9 cellular contexts compared by ENCODE assay signal in genomic region chr1:85578321-85579295, GRCh38. TPM values are rescaled to one million over a fixed set of nuclear protein-coding genes. Genes with fewer than 3 reads are reported as not detected.
DNase-seq lines count a peak whose midpoint lies in the region; ATAC-seq and TF ChIP-seq lines count a peak whose summit lies in the region.
"Had no signal": no experiment of that assay in that cellular context is flagged by ENCODE, and none has a peak within 500 bp of the region (broad histone marks: within the 10 kb centered on the region; RNA-seq: fewer than 3 reads in every experiment).

No MANE protein-coding gene starts in this region.

- H3K27ac ChIP-seq in right cardiac atrium (ENCODE audit: low read length): peak overlapping the region; percentile 61

- DNase-seq in GM13976 (ENCODE audit: low spot score) (peak; percentile 17), WTC11 (ENCODE audit: low spot score) (no peak), right cardiac atrium (no peak), SKM-1 treated with dmso at 0.1 percent for 144 hours (lab: John Stamatoyannopoulos, UW; ENCODE audit: unreplicated experiment) (no peak)
- no peak for DNase-seq in stimulated activated CD4-positive, alpha-beta T cell treated with anti-CD3 and anti-CD28 coated beads, Interleukin-4, amount 100 ng/mL, for 24 hours
- DNase-seq: NCI-H774 had no signal

- TF ChIP-seq CTCF in GM13976 (IDR thresholded peaks at IDR 0.05; ENCODE audit: borderline replicate concordance, control extremely low read depth, extremely low read depth, insufficient read depth, missing control alignments) (no peak), WTC11 (IDR thresholded peaks at IDR 0.05) (no peak)

- in situ Hi-C loops in GM13976 (cut with MboI; ENCODE audit: low sequenced_read_pairs, unreplicated experiment): no loop called here

- no peaks in the 10 kb centered on the region for H3K9me3 Mint-ChIP-seq in WTC11

- H3K27me3 ChIP-seq in right cardiac atrium (ENCODE audit: control insufficient read depth, insufficient read depth): no peaks in the 10 kb centered on the region
- no peaks in the 10 kb centered on the region for H3K27me3 ChIP-seq in skeletal muscle satellite cell (ENCODE audit: control insufficient read depth, insufficient read depth, low read length)

- H3K4me1 ChIP-seq in right cardiac atrium (ENCODE audit: control insufficient read depth, insufficient read depth, low read length) (peaks cover 6% of the 10 kb centered on the region), skeletal muscle satellite cell (ENCODE audit: control insufficient read depth, insufficient read depth, low read length) (peaks cover 29% of the 10 kb centered on the region)

- H3K36me3 ChIP-seq in skeletal muscle satellite cell (ENCODE audit: insufficient read depth, low read length): peaks cover 52% of the 10 kb centered on the region

- H3K4me2 ChIP-seq in skeletal muscle satellite cell (ENCODE audit: low read length): peak overlapping the region; percentile 89

- peaks cover 51% of the 10 kb centered on the region for H3K4me1 Mint-ChIP-seq in WTC11

- peak overlapping the region; percentile 96 for H3K4me3 Mint-ChIP-seq in WTC11

- H3K27me3 Mint-ChIP-seq in WTC11 (ENCODE audit: low read depth): peaks cover 43% of the 10 kb centered on the region

- peaks cover 22% of the 10 kb centered on the region for H3K36me3 Mint-ChIP-seq in WTC11

- CTCF ChIA-PET in WTC11 (lab: Charles Lee): interaction anchor here (0.6 to 1.0 kb wide), 4 partner anchors 19 to 76 kb away, joined by 3 read pairs; no protein-coding TSS in a partner anchor

- intact Hi-C loops in right cardiac atrium (cut with DNase I): no loop called here

- ATAC-seq in WTC11: no peak
- ATAC-seq in right cardiac atrium: no peak
- ATAC-seq in GM19395 (IDR thresholded peaks at IDR 0.05; ENCODE audit: unreplicated experiment): no peak
- ATAC-seq in HG03025 (IDR thresholded peaks at IDR 0.05; ENCODE audit: low FRiP score, unreplicated experiment): no peak

- H3K4me3 ChIP-seq in right cardiac atrium (ENCODE audit: low read length): peak overlapping the region; percentile 64
- H3K4me3 ChIP-seq in skeletal muscle satellite cell (ENCODE audit: low read length): peak overlapping the region; percentile 83

- H3K9ac ChIP-seq in skeletal muscle satellite cell (ENCODE audit: low read depth, low read length): peak overlapping the region; percentile 99

- POLR2A ChIA-PET in WTC11 (lab: Charles Lee): interaction anchor here (1.3 to 8.2 kb wide), 2 partner anchors 25 to 29 kb away, joined by 3 to 67 read pairs; no protein-coding TSS in a partner anchor

- WGBS in right cardiac atrium: 41% methylated on average over 12 of the region's 12 CpGs

- H3K9me3 ChIP-seq in right cardiac atrium (ENCODE audit: control insufficient read depth, low read length) (no peaks in the 10 kb centered on the region), skeletal muscle satellite cell (replicated peaks; ENCODE audit: low read length) (no peaks in the 10 kb centered on the region)

- no peak overlapping the region for H3K27ac Mint-ChIP-seq in WTC11

TF ChIP-seq in WTC11, 78 proteins besides CTCF, POLR2A, EP300 and RAD21 (continues in another document):
- TF ChIP-seq NR3C1 (CRISPR knock-in tag; conservative IDR thresholded peaks at IDR 0.05; ENCODE audit: low read depth) (no peak), PRDM15 (CRISPR knock-in tag; IDR thresholded peaks at IDR 0.05) (no peak), IRF2 (CRISPR knock-in tag; IDR thresholded peaks at IDR 0.05; ENCODE audit: borderline replicate concordance, low read depth) (no peak), JUN (CRISPR knock-in tag; IDR thresholded peaks at IDR 0.05) (no peak), ZNF263 (CRISPR knock-in tag; IDR thresholded peaks at IDR 0.05; ENCODE audit: low read depth) (no peak), TEAD1 (CRISPR knock-in tag; IDR thresholded peaks at IDR 0.05) (no peak), KAT7 (CRISPR knock-in tag; IDR thresholded peaks at IDR 0.05; ENCODE audit: borderline replicate concordance) (no peak), OVOL2 (CRISPR knock-in tag; IDR thresholded peaks at IDR 0.05; ENCODE audit: borderline replicate concordance) (no peak), PREB (CRISPR knock-in tag; IDR thresholded peaks at IDR 0.05; ENCODE audit: borderline replicate concordance) (no peak), MXD4 (CRISPR knock-in tag; IDR thresholded peaks at IDR 0.05; ENCODE audit: borderline replicate concordance) (no peak), NFATC4 (CRISPR knock-in tag; IDR thresholded peaks at IDR 0.05) (no peak), AFF4 (CRISPR knock-in tag; IDR thresholded peaks at IDR 0.05; ENCODE audit: borderline replicate concordance) (no peak), CDX4 (CRISPR knock-in tag; IDR thresholded peaks at IDR 0.05; ENCODE audit: borderline replicate concordance) (no peak), HMGA2 (CRISPR knock-in tag; IDR thresholded peaks at IDR 0.05) (no peak), ZNF396 (CRISPR knock-in tag; IDR thresholded peaks at IDR 0.05; ENCODE audit: borderline replicate concordance) (no peak), TP53 (CRISPR knock-in tag; IDR thresholded peaks at IDR 0.05) (no peak), CREB1 (CRISPR knock-in tag; IDR thresholded peaks at IDR 0.05) (no peak)

RNA-seq across cellular contexts. Expression of gene CCN1, which starts 2.0 kb away (rescaled TPM):
- total RNA-seq in WTC11 (2021): 64.1 to 91.0 TPM (median 89.9 TPM) in 3 replicates
- 100 to 1,000 TPM in 1 of 4 donors, 10 to 100 TPM in 3; 23.8 to 112 (median 36.2) TPM for total RNA-seq in right cardiac atrium
- 275 TPM for polyA plus RNA-seq in right cardiac atrium
- 17.5 and 49.4 TPM in 2 replicates for total RNA-seq in skeletal muscle satellite cell (2012; rRNA removed)
